Comparison of ENCODE assay signal across 35 cellular contexts in the genomic region with DNA sequence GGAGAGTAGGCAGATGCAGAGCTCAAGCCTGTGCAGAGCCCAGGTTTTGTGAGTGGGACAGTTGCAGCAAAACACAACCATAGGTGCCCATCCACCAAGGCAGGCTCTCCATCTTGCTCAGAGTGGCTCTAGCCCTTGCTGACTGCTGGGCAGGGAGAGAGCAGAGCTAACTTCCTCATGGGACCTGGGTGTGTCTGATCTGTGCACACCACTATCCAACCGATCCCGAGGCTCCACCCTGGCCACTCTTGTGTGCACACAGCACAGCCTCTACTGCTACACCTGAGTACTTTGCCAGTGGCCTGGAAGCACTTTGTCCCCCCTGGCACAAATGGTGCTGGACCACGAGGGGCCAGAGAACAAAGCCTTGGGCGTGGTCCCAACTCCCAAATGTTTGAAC. TPM values are rescaled to one million over a fixed set of nuclear protein-coding genes. Genes with fewer than 3 reads are reported as not detected.
"Had no signal": no experiment of that assay in that cellular context is flagged by ENCODE, and none has a peak within 500 bp of the region (broad histone marks: within the 10 kb centered on the region; RNA-seq: fewer than 3 reads in every experiment).

No MANE protein-coding gene starts in this region.

- H3K27me3 ChIP-seq: right atrium auricular region, sigmoid colon, testis, tibial artery, upper lobe of left lung had no signal

- H3K27ac Mint-ChIP-seq: dendritic cell treated with granulocyte-macrophage colony-stimulating factor and Interleukin-4, amounts not matched to agents 40 ng/mL and 50 ng/mL, for 4 days; endodermal cell; mesothelial cell of epicardium; naive thymus-derived CD4-positive, alpha-beta T cell; nephron; neural progenitor cell; progenitor cell of endocrine pancreas had no signal

- ATAC-seq: esophagus mucosa; gastrocnemius medialis; left lung; naive thymus-derived CD4-positive, alpha-beta T cell; stimulated activated naive CD8-positive, alpha-beta T cell treated with anti-CD3 and anti-CD28 coated beads, Interleukin-15, Interleukin-2, amounts not matched to agents 100 U/mL and 50 U/mL, for 24 hours had no signal

- DNase-seq: cerebellar nuclear complex; effector CD8-positive, alpha-beta T cell; endodermal cell; foreskin fibroblast; gastrocnemius medialis; head of caudate nucleus; kidney; mesenchymal stem cell; naive thymus-derived CD4-positive, alpha-beta T cell; sigmoid colon; spleen; stimulated activated CD4-positive, alpha-beta T cell treated with anti-CD3 and anti-CD28 coated beads, Interleukin-15, amount 100 ng/mL, for 24 hours; stimulated activated CD4-positive, alpha-beta T cell treated with anti-CD3 and anti-CD28 coated beads, Interleukin-4, amount 100 ng/mL, for 1 hour; stimulated activated CD8-positive, alpha-beta memory T cell treated with anti-CD3 and anti-CD28 coated beads, Interleukin-4, amount 100 ng/mL, for 48 hours; stimulated activated naive CD8-positive, alpha-beta T cell treated with anti-CD3 and anti-CD28 coated beads, Interleukin-15, Interleukin-2, amounts not matched to agents 100 U/mL and 50 U/mL, for 24 hours; substantia nigra; testis; tibial artery; upper lobe of left lung had no signal

- H3K36me3 ChIP-seq: gastrocnemius medialis, left lung, neural progenitor cell, right atrium auricular region, sigmoid colon, spleen, tibial artery, upper lobe of left lung had no signal

- H3K9me3 ChIP-seq: testis, upper lobe of left lung had no signal

- H3K4me3 ChIP-seq: gastrocnemius medialis, left lung, neural progenitor cell, right atrium auricular region, sigmoid colon, spleen, testis, tibial artery, upper lobe of left lung had no signal

- H3K4me3 Mint-ChIP-seq: dendritic cell treated with granulocyte-macrophage colony-stimulating factor and Interleukin-4, amounts not matched to agents 40 ng/mL and 50 ng/mL, for 4 days; endodermal cell; mesothelial cell of epicardium; naive thymus-derived CD4-positive, alpha-beta T cell; nephron; neural progenitor cell had no signal

- H3K9me3 Mint-ChIP-seq: endodermal cell, neural progenitor cell had no signal

- H3K36me3 Mint-ChIP-seq: mesothelial cell of epicardium, neural progenitor cell had no signal

- H3K4me1 Mint-ChIP-seq: endodermal cell; mesothelial cell of epicardium; naive thymus-derived CD4-positive, alpha-beta T cell; nephron; neural progenitor cell had no signal

- H3K4me1 ChIP-seq: gastrocnemius medialis, left lung, neural progenitor cell, parathyroid adenoma, right atrium auricular region, sigmoid colon, spleen, testis, tibial artery, upper lobe of left lung had no signal

- H3K9ac ChIP-seq: neural progenitor cell, parathyroid adenoma had no signal

- H3K27ac ChIP-seq: epithelial cell of prostate, gastrocnemius medialis, left lung, neural progenitor cell, parathyroid adenoma, right atrium auricular region, sigmoid colon, spleen, testis, tibial artery, upper lobe of left lung had no signal

RNA-seq across cellular contexts. Expression of gene DEFB125, which starts 7.9 kb away (rescaled TPM):
- total RNA-seq: endodermal cell; esophagus mucosa; gastrocnemius medialis; glomerular endothelial cell; kidney; left lung; lower leg skin; lung microvascular endothelial cell; mesothelial cell of epicardium; mucosa of gallbladder; naive thymus-derived CD4-positive, alpha-beta T cell; osteoblast; progenitor cell of endocrine pancreas; right atrium auricular region; sigmoid colon; skeletal muscle tissue; spleen; upper lobe of left lung had no signal
